Comparison of ENCODE assay signal across 25 cellular contexts in the genomic region with DNA sequence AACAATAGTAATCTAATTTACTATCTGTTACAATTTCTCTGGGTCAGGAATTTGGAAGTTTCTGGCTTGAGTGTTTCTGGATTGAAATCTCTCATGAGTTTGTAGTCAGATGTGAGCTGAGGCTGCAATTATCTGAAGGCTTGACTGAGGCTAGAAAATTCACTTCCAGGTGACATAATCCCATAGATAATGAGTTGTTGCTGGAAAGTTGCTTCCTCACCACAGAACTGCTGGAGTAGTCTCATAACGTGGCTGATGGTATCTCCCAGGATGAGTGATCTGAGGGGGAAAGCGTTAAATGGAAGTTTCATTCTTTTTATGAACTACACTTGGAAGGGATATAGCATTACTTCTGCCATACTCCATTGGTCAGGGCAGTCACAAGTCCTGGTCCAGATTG. TPM values are rescaled to one million over a fixed set of nuclear protein-coding genes. Genes with fewer than 3 reads are reported as not detected.
DNase-seq lines count a peak whose midpoint lies in the region; ATAC-seq and TF ChIP-seq lines count a peak whose summit lies in the region.
"Had no signal": no experiment of that assay in that cellular context is flagged by ENCODE, and none has a peak within 500 bp of the region (broad histone marks: within the 10 kb centered on the region; RNA-seq: fewer than 3 reads in every experiment).

No MANE protein-coding gene starts in this region.

- no peak overlapping the region for H2AK5ac ChIP-seq in trophoblast cell (ENCODE audit: low read length)

- no peak overlapping the region for H3K4me3 Mint-ChIP-seq in dendritic cell treated with granulocyte-macrophage colony-stimulating factor and Interleukin-4, amounts not matched to agents 40 ng/mL and 50 ng/mL, for 4 days
- H3K4me3 Mint-ChIP-seq: CD4-positive, alpha-beta T cell; CD8-positive, alpha-beta T cell had no signal

- H3K4me2 ChIP-seq in OCI-LY3 (ENCODE audit: low read length) = peak overlapping the region; percentile 72
- H3K4me2 ChIP-seq in trophoblast cell (ENCODE audit: low read length) = no peak overlapping the region

- H4K91ac ChIP-seq in trophoblast cell (ENCODE audit: low read depth, low read length) = no peak overlapping the region

- no peaks in the 10 kb centered on the region for H3K36me3 Mint-ChIP-seq in dendritic cell treated with granulocyte-macrophage colony-stimulating factor and Interleukin-4, amounts not matched to agents 40 ng/mL and 50 ng/mL, for 4 days (ENCODE audit: low read depth)
- H3K36me3 Mint-ChIP-seq: CD8-positive, alpha-beta T cell had no signal

- no peak overlapping the region for H3K14ac ChIP-seq in trophoblast cell (ENCODE audit: low read length)

- no peak overlapping the region for H3K18ac ChIP-seq in trophoblast cell (ENCODE audit: low read length)

- no peak overlapping the region for H3K4me3 ChIP-seq in OCI-LY3 (ENCODE audit: low read length)
- H3K4me3 ChIP-seq in trophoblast cell (ENCODE audit: low read depth, low read length) = no peak overlapping the region
- H3K4me3 ChIP-seq in aorta (ENCODE audit: low read length in 2 of 2) = no peak overlapping the region
- H3K4me3 ChIP-seq: BLaER1, GM12878 had no signal

- H3K27me3 Mint-ChIP-seq in dendritic cell treated with granulocyte-macrophage colony-stimulating factor and Interleukin-4, amounts not matched to agents 40 ng/mL and 50 ng/mL, for 4 days = peaks cover 9% of the 10 kb centered on the region

- peaks cover 70% of the 10 kb centered on the region for H3K4me1 Mint-ChIP-seq in dendritic cell treated with granulocyte-macrophage colony-stimulating factor and Interleukin-4, amounts not matched to agents 40 ng/mL and 50 ng/mL, for 4 days (ENCODE audit: low read depth)

- no peak overlapping the region for H4K12ac ChIP-seq in trophoblast cell (ENCODE audit: low read depth, low read length)

- intact Hi-C loops in dendritic cell treated with granulocyte-macrophage colony-stimulating factor and Interleukin-4, amounts not matched to agents 40 ng/mL and 50 ng/mL, for 4 days (cut with micrococcal nuclease) = loop anchor here (2.0 to 5.0 kb wide), 3 partner anchors 43 to 112 kb away; no protein-coding TSS in a partner anchor
- intact Hi-C loops in aorta (cut with DNase I) = loop anchor here in 1 of 2 donors (2.0 kb wide), 1 partner anchor 307 kb away; no protein-coding TSS in a partner anchor

- no peaks in the 10 kb centered on the region for H4K20me1 ChIP-seq in OCI-LY3 (ENCODE audit: insufficient read depth, low read length)
- H4K20me1 ChIP-seq: BLaER1 had no signal

- H3K27me3 ChIP-seq in OCI-LY3 (ENCODE audit: low read depth, low read length) (peaks cover 17% of the 10 kb centered on the region; the same call in 1 of the 2 replicates), trophoblast cell (ENCODE audit: insufficient read depth, low read length) (no peaks in the 10 kb centered on the region), aorta (ENCODE audit: control insufficient read depth in 1 of 2, insufficient read depth in 2 of 2, low read length in 1 of 2) (no peaks in the 10 kb centered on the region)
- H3K27me3 ChIP-seq: BE2C, BLaER1 had no signal

- H3K27ac Mint-ChIP-seq in dendritic cell treated with granulocyte-macrophage colony-stimulating factor and Interleukin-4, amounts not matched to agents 40 ng/mL and 50 ng/mL, for 4 days = peak overlapping the region; percentile 75
- H3K27ac Mint-ChIP-seq: CD4-positive, alpha-beta T cell; CD8-positive, alpha-beta T cell had no signal

- H3K79me2 ChIP-seq in OCI-LY3 (ENCODE audit: low read length) (no peaks in the 10 kb centered on the region), trophoblast cell (ENCODE audit: control insufficient read depth, insufficient read depth, low read length, poor library complexity) (no peaks in the 10 kb centered on the region)

- H3K9ac ChIP-seq in OCI-LY3 (ENCODE audit: low read length) = no peak overlapping the region
- H3K9ac ChIP-seq in trophoblast cell (ENCODE audit: low read length) = no peak overlapping the region
- H3K9ac ChIP-seq: BLaER1 had no signal

- H2BK120ac ChIP-seq in trophoblast cell (ENCODE audit: insufficient read depth, low read length, poor library complexity) = peak overlapping the region; percentile 20

- H3K79me1 ChIP-seq in trophoblast cell (ENCODE audit: low read length) = peaks cover 5% of the 10 kb centered on the region

- no peak for ATAC-seq in aorta (ENCODE audit: low FRiP score)
- ATAC-seq: CD8-positive, alpha-beta T cell; GM12878 had no signal

- H4K8ac ChIP-seq in trophoblast cell (ENCODE audit: low read depth, low read length) = no peak overlapping the region

- no peak overlapping the region for H2AFZ ChIP-seq in OCI-LY3 (ENCODE audit: low read depth, low read length)
- no peak overlapping the region for H2AFZ ChIP-seq in trophoblast cell (ENCODE audit: insufficient read depth, low read length, poor library complexity)

- H3K27ac ChIP-seq in OCI-LY3 (ENCODE audit: low read length) (peak overlapping the region; percentile 36; the same call in 1 of the 2 replicates), trophoblast cell (ENCODE audit: low read depth, low read length) (no peak overlapping the region), aorta (ENCODE audit: low read depth in 1 of 2, low read length in 2 of 2) (no peak overlapping the region)
- H3K27ac ChIP-seq: BLaER1, C4-2B had no signal

- H2BK5ac ChIP-seq in trophoblast cell (ENCODE audit: low read depth, low read length, poor library complexity) = no peak overlapping the region

- H3K4ac ChIP-seq in trophoblast cell (ENCODE audit: low read depth, low read length) = no peak overlapping the region

- no peaks in the 10 kb centered on the region for H3K36me3 ChIP-seq in OCI-LY3 (replicated peaks; ENCODE audit: low read depth, low read length)
- H3K36me3 ChIP-seq in trophoblast cell (ENCODE audit: control insufficient read depth in 1 of 2, insufficient read depth in 2 of 2, low read length in 2 of 2) = no peaks in the 10 kb centered on the region
- H3K36me3 ChIP-seq in aorta (ENCODE audit: control insufficient read depth in 1 of 2, insufficient read depth in 2 of 2, low read length in 1 of 2) = no peaks in the 10 kb centered on the region
- H3K36me3 ChIP-seq: BE2C, BLaER1 had no signal

- DNase-seq in trophoblast cell (peak in 1 of 2 donors; percentile 59), glomerular visceral epithelial cell (ENCODE audit: extremely low spot score) (no peak), aorta (no peak), DMS153 (lab: John Stamatoyannopoulos, UW) (no peak)
- DNase-seq: 8988T; ACHN; BE2C; Caco-2; Calu3; CD4-positive, alpha-beta T cell; CD8-positive, alpha-beta T cell; DMS53; DMS79; DND-41; EL; GDM1 had no signal

- no CpG with 5 or more reads among the region's 2 CpGs for whole genome bisulfite sequencing in trophoblast cell (ENCODE audit: extremely low coverage, insufficient coverage, insufficient read length)
- WGBS in aorta, 2 donors = 61 to 68% methylated on average over 2 of the region's 2 CpGs

- TF ChIP-seq CTCF in OCI-LY3 (IDR thresholded peaks at IDR 0.05; ENCODE audit: low read depth, low read length) = no peak

- H3K4me1 ChIP-seq in OCI-LY3 (ENCODE audit: low read length) (peaks cover 54% of the 10 kb centered on the region), trophoblast cell (ENCODE audit: control insufficient read depth in 1 of 2, insufficient read depth in 2 of 2, low read length in 2 of 2) (no peaks in the 10 kb centered on the region), aorta (ENCODE audit: control insufficient read depth in 1 of 2, insufficient read depth in 2 of 2, low read length in 2 of 2) (no peaks in the 10 kb centered on the region)
- H3K4me1 ChIP-seq: BE2C, Caco-2 had no signal

- no peak overlapping the region for H3K23ac ChIP-seq in trophoblast cell (ENCODE audit: low read length)

- H3K9me3 ChIP-seq in OCI-LY3 (ENCODE audit: insufficient read depth, low read length) (peaks cover 6% of the 10 kb centered on the region), trophoblast cell (ENCODE audit: insufficient read depth, low read depth, low read length) (peaks cover 2% of the 10 kb centered on the region), aorta (ENCODE audit: control insufficient read depth, low read length) (no peaks in the 10 kb centered on the region)
- H3K9me3 ChIP-seq: BE2C, BLaER1 had no signal

- H3K9me3 Mint-ChIP-seq in dendritic cell treated with granulocyte-macrophage colony-stimulating factor and Interleukin-4, amounts not matched to agents 40 ng/mL and 50 ng/mL, for 4 days = no peaks in the 10 kb centered on the region
- H3K9me3 Mint-ChIP-seq: CD4-positive, alpha-beta T cell; CD8-positive, alpha-beta T cell had no signal

- H2BK12ac ChIP-seq in trophoblast cell (ENCODE audit: low read length) = no peak overlapping the region

RNA-seq across cellular contexts. Expression of a gene that starts 15.3 kb away (rescaled TPM):
- polyA plus RNA-seq in trophoblast cell (2013) = 0.03 and 0.04 TPM in 2 replicates
- 10 to 100 TPM; 21.2 to 25.1 TPM for total RNA-seq in aorta
- polyA plus RNA-seq in aorta = 10 to 100 TPM in 1 of 2 donors, 1 to 10 TPM in 1; 1.7 to 11.9 TPM
- total RNA-seq: A673; Caco-2; Calu3; CD4-positive, alpha-beta T cell; CD8-positive, alpha-beta T cell; Daoy; G401; GM12878 had no signal
- polyA plus RNA-seq: AG04450, GM12878 had no signal

RNA-seq across cellular contexts. Expression of a gene that starts 18.7 kb away (rescaled TPM):
- polyA plus RNA-seq in trophoblast cell (2013) = not detected in 2 replicates
- 1 to 10 TPM; 2.7 to 3.9 TPM for total RNA-seq in aorta
- 1 to 10 TPM in 1 of 2 donors, under 1 TPM in 1; 0.18 to 2.6 TPM for polyA plus RNA-seq in aorta
- total RNA-seq: A673; Caco-2; Calu3; CD4-positive, alpha-beta T cell; CD8-positive, alpha-beta T cell; Daoy; G401; GM12878 had no signal
- polyA plus RNA-seq: AG04450, GM12878 had no signal

RNA-seq across cellular contexts. Expression of a gene that starts 28.0 kb away (rescaled TPM):
- polyA plus RNA-seq in trophoblast cell (2013) = 0.18 and 0.22 TPM in 2 replicates
- total RNA-seq in aorta = 10 to 100 TPM; 19.0 to 37.1 TPM
- 10 to 100 TPM in 1 of 2 donors, under 1 TPM in 1; 0.77 to 13.5 TPM for polyA plus RNA-seq in aorta
- total RNA-seq: A673; Caco-2; Calu3; CD8-positive, alpha-beta T cell; G401; GM12878 had no signal
- polyA plus RNA-seq: AG04450, GM12878 had no signal

RNA-seq across cellular contexts. Expression of a gene that starts 55.9 kb away (rescaled TPM):
- polyA plus RNA-seq in trophoblast cell (2013) = 0.08 and 0.18 TPM in 2 replicates
- 1 to 10 TPM; 4.6 to 5.4 TPM for total RNA-seq in aorta
- polyA plus RNA-seq in aorta = not detected
- total RNA-seq: A673; Caco-2; Calu3; CD4-positive, alpha-beta T cell; CD8-positive, alpha-beta T cell; Daoy; G401; GM12878 had no signal
- polyA plus RNA-seq: AG04450, GM12878 had no signal
